In genomic region chr3:52286777-52287110, GRCh38 we compare ENCODE assay signal across 8 cellular contexts. TPM values are rescaled to one million over a fixed set of nuclear protein-coding genes. Genes with fewer than 3 reads are reported as not detected.
A peak's percentile ranks its signal among the peaks of the same experiment; 100 is the strongest.
DNase-seq lines count a peak whose midpoint lies in the region; ATAC-seq and TF ChIP-seq lines count a peak whose summit lies in the region.

No MANE protein-coding gene starts in this region.

- peak overlapping the region; percentile 99 for H3K27ac Mint-ChIP-seq in dendritic cell treated with granulocyte-macrophage colony-stimulating factor and Interleukin-4, amounts not matched to agents 40 ng/mL and 50 ng/mL, for 4 days
- H3K27ac Mint-ChIP-seq in naive thymus-derived CD4-positive, alpha-beta T cell, result peak overlapping the region; percentile 96 to 100 (median 100)

- H3K4me3 ChIP-seq in AG10803 (ENCODE audit: low read length) (peak overlapping the region; percentile 97), LNCaP clone FGC (ENCODE audit: low read depth, low read length) (peak overlapping the region; percentile 86)
- peak overlapping the region; percentile 99 for H3K4me3 ChIP-seq in naive thymus-derived CD4-positive, alpha-beta T cell (ENCODE audit: low read length)

- peaks cover 43% of the 10 kb centered on the region for H3K36me3 Mint-ChIP-seq in dendritic cell treated with granulocyte-macrophage colony-stimulating factor and Interleukin-4, amounts not matched to agents 40 ng/mL and 50 ng/mL, for 4 days (ENCODE audit: low read depth)
- peaks cover 0 to 9% (median 5%) of the 10 kb centered on the region in 5 donors for H3K36me3 Mint-ChIP-seq in naive thymus-derived CD4-positive, alpha-beta T cell

- CTCF ChIA-PET in naive thymus-derived CD4-positive, alpha-beta T cell (lab: Charles Lee), result interaction anchor here (1.2 to 6.3 kb wide), 3 partner anchors 8 to 61 kb away, joined by 4 to 23 read pairs (median 4); partner anchors contain the start of genes TLR9 and WDR82

- POLR2A ChIA-PET in naive thymus-derived CD4-positive, alpha-beta T cell (lab: Charles Lee), result interaction anchor here (0.9 to 21.6 kb wide), 5 partner anchors 9 to 52 kb away, joined by 4 to 1418 read pairs (median 22); partner anchors contain the start of genes PPM1M, TLR9, TWF2 and WDR82

- H3K4me1 ChIP-seq in naive thymus-derived CD4-positive, alpha-beta T cell (ENCODE audit: control insufficient read depth in 2 of 2, insufficient read depth in 2 of 2, low read length in 2 of 2), result peaks cover 29 to 46% of the 10 kb centered on the region in 2 donors

- intact Hi-C loops in dendritic cell treated with granulocyte-macrophage colony-stimulating factor and Interleukin-4, amounts not matched to agents 40 ng/mL and 50 ng/mL, for 4 days (cut with micrococcal nuclease), result loop anchor here (1.0 to 2.0 kb wide), 2 partner anchors 8 to 42 kb away; partner anchors contain the start of genes PPM1M and WDR82
- intact Hi-C loops in naive thymus-derived CD4-positive, alpha-beta T cell (cut with micrococcal nuclease), result loop anchor here (1.0 to 5.0 kb wide), 3 partner anchors 8 to 289 kb away; partner anchors contain the start of genes RPL29 (in 1 of the 2), TWF2 (in 1 of the 2) and WDR82 (in 1 of the 2)

- no peak for ATAC-seq in naive thymus-derived CD4-positive, alpha-beta T cell
- ATAC-seq in GM21786 (IDR thresholded peaks at IDR 0.05; ENCODE audit: unreplicated experiment), result no peak
- no peak for ATAC-seq in GM19463 (IDR thresholded peaks at IDR 0.05; ENCODE audit: unreplicated experiment)

- H3K4me1 Mint-ChIP-seq in dendritic cell treated with granulocyte-macrophage colony-stimulating factor and Interleukin-4, amounts not matched to agents 40 ng/mL and 50 ng/mL, for 4 days (ENCODE audit: low read depth), result peaks cover 23% of the 10 kb centered on the region
- peaks cover 24 to 76% (median 59%) of the 10 kb centered on the region in 7 donors for H3K4me1 Mint-ChIP-seq in naive thymus-derived CD4-positive, alpha-beta T cell

- no peaks in the 10 kb centered on the region for H3K27me3 ChIP-seq in naive thymus-derived CD4-positive, alpha-beta T cell (ENCODE audit: control insufficient read depth in 2 of 2, insufficient read depth in 2 of 2, low read length in 2 of 2)

- peaks cover 0 to 21% (median 6%) of the 10 kb centered on the region in 3 experiments for H3K36me3 ChIP-seq in naive thymus-derived CD4-positive, alpha-beta T cell (ENCODE audit: control insufficient read depth in 2 of 3, insufficient read depth in 3 of 3, low read length in 3 of 3)

- no peaks in the 10 kb centered on the region for H3K27me3 Mint-ChIP-seq in dendritic cell treated with granulocyte-macrophage colony-stimulating factor and Interleukin-4, amounts not matched to agents 40 ng/mL and 50 ng/mL, for 4 days
- peaks cover 0 to 3% (median 0%) of the 10 kb centered on the region in 5 donors for H3K27me3 Mint-ChIP-seq in naive thymus-derived CD4-positive, alpha-beta T cell

- H3K9me3 Mint-ChIP-seq in dendritic cell treated with granulocyte-macrophage colony-stimulating factor and Interleukin-4, amounts not matched to agents 40 ng/mL and 50 ng/mL, for 4 days, result no peaks in the 10 kb centered on the region
- peaks cover 0 to 4% (median 0%) of the 10 kb centered on the region in 11 donors for H3K9me3 Mint-ChIP-seq in naive thymus-derived CD4-positive, alpha-beta T cell

- H3K27ac ChIP-seq in naive thymus-derived CD4-positive, alpha-beta T cell (ENCODE audit: low read depth, low read length), result peak overlapping the region; percentile 95

- H3K4me3 Mint-ChIP-seq in dendritic cell treated with granulocyte-macrophage colony-stimulating factor and Interleukin-4, amounts not matched to agents 40 ng/mL and 50 ng/mL, for 4 days, result peak overlapping the region; percentile 97
- peak overlapping the region; percentile 86 to 100 (median 100) for H3K4me3 Mint-ChIP-seq in naive thymus-derived CD4-positive, alpha-beta T cell

- no peak for TF ChIP-seq CTCF in AG10803 (conservative IDR thresholded peaks at IDR 0.05; ENCODE audit: low read length)
- no peak for TF ChIP-seq CTCF in LNCaP clone FGC (IDR thresholded peaks at IDR 0.05; ENCODE audit: control insufficient read depth, extremely low read depth, insufficient read depth)

- no peaks in the 10 kb centered on the region for H3K9me3 ChIP-seq in naive thymus-derived CD4-positive, alpha-beta T cell (ENCODE audit: control insufficient read depth in 2 of 3, low read length in 3 of 3)

- DNase-seq in AG10803 (ENCODE audit: low read depth) (peak; percentile 38), LNCaP clone FGC (ENCODE audit: low read depth) (peak; percentile 13), NCI-H187 (lab: John Stamatoyannopoulos, UW) (no peak), NCI-H1105 (lab: John Stamatoyannopoulos, UW) (no peak)
- DNase-seq in naive thymus-derived CD4-positive, alpha-beta T cell, result no peak

RNA-seq across cellular contexts. Expression of gene GLYCTK, which starts 0.9 kb away (rescaled TPM):
- 10 to 100 TPM; 24.3 to 38.3 (median 32.8) TPM for total RNA-seq in naive thymus-derived CD4-positive, alpha-beta T cell
- 10 to 100 TPM in 1 of 2 donors, 1 to 10 TPM in 1; 8.0 to 15.5 TPM for polyA plus RNA-seq in naive thymus-derived CD4-positive, alpha-beta T cell

RNA-seq across cellular contexts. Expression of gene WDR82, which starts 8.3 kb away (rescaled TPM):
- total RNA-seq in naive thymus-derived CD4-positive, alpha-beta T cell, result 100 to 1,000 TPM; 112 to 161 (median 135) TPM
- polyA plus RNA-seq in naive thymus-derived CD4-positive, alpha-beta T cell, result 100 to 1,000 TPM; 127 to 181 TPM

RNA-seq across cellular contexts. Expression of gene DNAH1, which starts 29.4 kb away (rescaled TPM):
- 10 to 100 TPM; 32.1 to 69.2 (median 49.0) TPM for total RNA-seq in naive thymus-derived CD4-positive, alpha-beta T cell
- 1 to 10 TPM in 1 of 2 donors, under 1 TPM in 1; 0.35 to 1.7 TPM for polyA plus RNA-seq in naive thymus-derived CD4-positive, alpha-beta T cell

RNA-seq across cellular contexts. Expression of gene PPM1M, which starts 41.2 kb away (rescaled TPM):
- 10 to 100 TPM; 55.8 to 81.0 (median 74.5) TPM for total RNA-seq in naive thymus-derived CD4-positive, alpha-beta T cell
- 100 to 1,000 TPM in 1 of 2 donors, 10 to 100 TPM in 1; 68.8 to 135 TPM for polyA plus RNA-seq in naive thymus-derived CD4-positive, alpha-beta T cell

RNA-seq across cellular contexts. Expression of gene TWF2, which starts 47.8 kb away (rescaled TPM):
- 100 to 1,000 TPM in 1 of 5 experiments, 10 to 100 TPM in 4; 38.7 to 110 (median 63.7) TPM for total RNA-seq in naive thymus-derived CD4-positive, alpha-beta T cell
- polyA plus RNA-seq in naive thymus-derived CD4-positive, alpha-beta T cell, result 100 to 1,000 TPM; 104 to 147 TPM

Comparison
In these comparisons a context has a peak if more than half of its experiments do, and no peak if none do; other contexts are left out.
1. DNase-seq: peak in AG10803 (single experiment) and LNCaP clone FGC (single experiment); none in naive thymus-derived CD4-positive, alpha-beta T cell (0 of 9), NCI-H187 (0 of 2) and NCI-H1105 (single experiment).
2. Peak in every context shown above with its lines, with median percentiles within 50 percentile points of each other: H3K4me3 ChIP-seq.